In the genomic region with DNA sequence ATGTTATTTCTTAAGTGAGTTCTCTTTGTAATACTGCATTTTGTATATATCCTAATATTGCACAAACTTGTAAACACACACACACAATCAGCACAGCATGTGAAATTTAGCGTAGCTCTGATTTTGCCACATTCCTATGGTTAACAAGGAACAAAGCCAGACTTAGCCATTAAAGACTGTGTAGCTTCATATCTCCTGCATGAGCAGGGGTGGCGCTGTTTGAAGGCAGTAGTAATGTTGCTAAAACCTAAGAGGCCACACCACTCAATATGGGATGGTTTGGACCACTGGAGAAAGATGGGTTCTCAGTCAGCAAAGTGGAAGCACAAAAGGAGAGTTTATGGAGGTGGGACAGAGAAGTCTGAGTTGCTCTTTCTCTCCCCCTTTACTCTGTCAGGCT, we compare ENCODE assay signal across 8 cellular contexts.
A peak's percentile ranks its signal among the peaks of the same experiment; 100 is the strongest.
DNase-seq lines count a peak whose midpoint lies in the region; ATAC-seq and TF ChIP-seq lines count a peak whose summit lies in the region.

No MANE protein-coding gene starts in this region.

- no peak overlapping the region for H3K27ac ChIP-seq in psoas muscle

- H3K4me3 ChIP-seq in psoas muscle: no peak overlapping the region

- H3K36me3 Mint-ChIP-seq in activated CD4-positive, alpha-beta T cell treated with anti-CD3 and anti-CD28 coated beads, Interleukin-2, amount 10 ng/mL, durations not matched to agents 7 days and 5 days (ENCODE audit: low read depth): no peaks in the 10 kb centered on the region

- peak; percentile 44 for ATAC-seq in GM19463 (IDR thresholded peaks at IDR 0.05; ENCODE audit: unreplicated experiment)
- no peak for ATAC-seq in psoas muscle
- no peak for ATAC-seq in HG02642 (IDR thresholded peaks at IDR 0.05; ENCODE audit: poor library complexity, unreplicated experiment)
- ATAC-seq in GM21367 (IDR thresholded peaks at IDR 0.05; ENCODE audit: unreplicated experiment): no peak

- 70 to 89% (median 79%) methylated on average over 2 of the region's 2 CpGs for WGBS in psoas muscle, 3 donors

- CTCF ChIA-PET in activated CD4-positive, alpha-beta T cell treated with anti-CD3 and anti-CD28 coated beads, Interleukin-2, amount 10 ng/mL, durations not matched to agents 7 days and 5 days (lab: Charles Lee): no interaction called here

- no peak overlapping the region for H3K4me3 Mint-ChIP-seq in activated CD4-positive, alpha-beta T cell treated with anti-CD3 and anti-CD28 coated beads, Interleukin-2, amount 10 ng/mL, durations not matched to agents 7 days and 5 days

- H3K9me3 ChIP-seq in psoas muscle: no peaks in the 10 kb centered on the region

- TF ChIP-seq CTCF in AG09319 (IDR thresholded peaks at IDR 0.05; ENCODE audit: low read depth, low read length) (peak; percentile 40), psoas muscle (IDR thresholded peaks at IDR 0.05) (no peak)

- H3K27me3 ChIP-seq in psoas muscle (ENCODE audit: insufficient read depth in 3 of 3, low read length in 2 of 3): no peaks in the 10 kb centered on the region

- no peaks in the 10 kb centered on the region for H3K36me3 ChIP-seq in psoas muscle (ENCODE audit: insufficient read depth in 1 of 2, low read depth in 1 of 2)

- no peaks in the 10 kb centered on the region for H3K4me1 Mint-ChIP-seq in activated CD4-positive, alpha-beta T cell treated with anti-CD3 and anti-CD28 coated beads, Interleukin-2, amount 10 ng/mL, durations not matched to agents 7 days and 5 days

- no peaks in the 10 kb centered on the region for H3K9me3 Mint-ChIP-seq in activated CD4-positive, alpha-beta T cell treated with anti-CD3 and anti-CD28 coated beads, Interleukin-2, amount 10 ng/mL, durations not matched to agents 7 days and 5 days

- H3K4me1 ChIP-seq in psoas muscle: no peaks in the 10 kb centered on the region

- no peaks in the 10 kb centered on the region for H3K27me3 Mint-ChIP-seq in activated CD4-positive, alpha-beta T cell treated with anti-CD3 and anti-CD28 coated beads, Interleukin-2, amount 10 ng/mL, durations not matched to agents 7 days and 5 days

- intact Hi-C loops in psoas muscle (cut with DNase I): no loop called here

- DNase-seq in AG09319 (ENCODE audit: extremely low read depth, low read depth): no peak
- peak; percentile 78 for DNase-seq in NCI-H748 (lab: John Stamatoyannopoulos, UW; ENCODE audit: unreplicated experiment)
- peak; percentile 75 for DNase-seq in fibroblast of peridontal ligament (ENCODE audit: extremely low read depth)
- DNase-seq in psoas muscle: no peak
- no peak for DNase-seq in activated CD4-positive, alpha-beta T cell treated with anti-CD3 and anti-CD28 coated beads, Interleukin-2, amount 10 ng/mL, durations not matched to agents 7 days and 5 days

- POLR2A ChIA-PET in activated CD4-positive, alpha-beta T cell treated with anti-CD3 and anti-CD28 coated beads, Interleukin-2, amount 10 ng/mL, durations not matched to agents 7 days and 5 days (lab: Charles Lee): no interaction called here

- no peak overlapping the region for H3K27ac Mint-ChIP-seq in activated CD4-positive, alpha-beta T cell treated with anti-CD3 and anti-CD28 coated beads, Interleukin-2, amount 10 ng/mL, durations not matched to agents 7 days and 5 days

Comparison
In these comparisons a context has a peak if more than half of its experiments do, and no peak if none do; other contexts are left out.
1. DNase-seq: peak in NCI-H748 (single experiment) and fibroblast of peridontal ligament (single experiment); none in AG09319 (single experiment), psoas muscle (0 of 2) and activated CD4-positive, alpha-beta T cell treated with anti-CD3 and anti-CD28 coated beads, Interleukin-2, amount 10 ng/mL, durations not matched to agents 7 days and 5 days (single experiment).